ENCODE assay signal across 1 cellular context in genomic region chr2:218291318-218291933, GRCh38.
TF ChIP-seq lines count a peak whose summit lies in the region.

No MANE protein-coding gene starts in this region.

TF ChIP-seq in H1, 55 proteins besides CTCF, POLR2A, EP300 and RAD21:
- TF ChIP-seq JUN (IDR thresholded peaks at IDR 0.05; ENCODE audit: low read depth, low read length) (no peak), SP2 (IDR thresholded peaks at IDR 0.05; ENCODE audit: low read length) (no peak), GABPA (IDR thresholded peaks at IDR 0.05; ENCODE audit: borderline replicate concordance, insufficient read depth, low read length) (no peak), KDM1A (IDR thresholded peaks at IDR 0.05; ENCODE audit: borderline replicate concordance, low read length) (no peak), FOSL1 (IDR thresholded peaks at IDR 0.05; ENCODE audit: insufficient read depth, low read depth, low read length) (no peak)
